Comparison of ENCODE assay signal across 15 cellular contexts in the genomic region with DNA sequence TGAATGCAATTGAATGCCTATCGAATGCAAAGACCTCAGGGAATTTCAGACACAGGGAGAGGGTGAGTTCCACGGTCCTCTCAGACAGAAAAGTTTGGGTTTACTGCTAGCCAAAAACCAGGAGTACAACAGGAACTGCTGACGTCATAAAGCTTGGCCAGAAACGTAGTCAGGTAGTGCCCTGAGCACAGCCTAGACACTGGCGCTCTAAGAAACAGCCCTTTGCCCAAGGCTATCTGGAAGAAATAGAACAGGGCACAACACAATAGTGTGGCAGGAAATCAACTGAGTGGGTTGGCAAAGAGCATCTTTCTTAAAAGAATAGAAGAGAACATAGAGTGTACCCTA. TPM values are rescaled to one million over a fixed set of nuclear protein-coding genes. Genes with fewer than 3 reads are reported as not detected.
DNase-seq lines count a peak whose midpoint lies in the region; ATAC-seq and FAIRE-seq lines count a peak whose summit lies in the region.
"Had no signal": no experiment of that assay in that cellular context is flagged by ENCODE, and none has a peak within 500 bp of the region (broad histone marks: within the 10 kb centered on the region; RNA-seq: fewer than 3 reads in every experiment).

No MANE protein-coding gene starts in this region.

- H3K27ac ChIP-seq in CD4-positive, CD25-positive, alpha-beta regulatory T cell (ENCODE audit: insufficient read depth, low read length, poor library complexity, severe bottlenecking), result no peak overlapping the region
- H3K27ac ChIP-seq: foreskin keratinocyte had no signal

- peak overlapping the region in 1 of 3 donors; percentile 33 for H3K27ac Mint-ChIP-seq in CD4-positive, CD25-positive, alpha-beta regulatory T cell
- peak overlapping the region; percentile 99 for H3K27ac Mint-ChIP-seq in activated naive CD8-positive, alpha-beta T cell treated with anti-CD3 and anti-CD28 coated beads, Interleukin-2, amount 50 U/mL, for 24 hours
- peak overlapping the region; percentile 96 for H3K27ac Mint-ChIP-seq in memory B cell
- H3K27ac Mint-ChIP-seq: mesothelial cell of epicardium had no signal

- ATAC-seq in CD4-positive, CD25-positive, alpha-beta regulatory T cell (ENCODE audit: low read depth in 2 of 2), result no peak
- no peak for ATAC-seq in activated naive CD8-positive, alpha-beta T cell treated with anti-CD3 and anti-CD28 coated beads, Interleukin-2, amount 50 U/mL, for 24 hours
- ATAC-seq in memory B cell (ENCODE audit: low read depth), result no peak
- no peak for ATAC-seq in GM18867 (IDR thresholded peaks at IDR 0.05; ENCODE audit: unreplicated experiment)
- ATAC-seq: foreskin keratinocyte had no signal

- H3K4me3 ChIP-seq in CD4-positive, CD25-positive, alpha-beta regulatory T cell (ENCODE audit: low read depth, low read length), result no peak overlapping the region

- H3K4me1 ChIP-seq in CD4-positive, CD25-positive, alpha-beta regulatory T cell (ENCODE audit: control insufficient read depth, insufficient read depth, low read length, poor library complexity, severe bottlenecking), result peaks cover 27% of the 10 kb centered on the region
- H3K4me1 ChIP-seq: BE2C, foreskin keratinocyte had no signal

- no peaks in the 10 kb centered on the region for H3K27me3 ChIP-seq in CD4-positive, CD25-positive, alpha-beta regulatory T cell (ENCODE audit: control insufficient read depth, insufficient read depth, low read length)
- H3K27me3 ChIP-seq: BE2C, foreskin keratinocyte had no signal

- H3K36me3 ChIP-seq in CD4-positive, CD25-positive, alpha-beta regulatory T cell (ENCODE audit: control insufficient read depth, insufficient read depth, low read length), result no peaks in the 10 kb centered on the region
- H3K36me3 ChIP-seq: BE2C had no signal

- H3K4me1 Mint-ChIP-seq in CD4-positive, CD25-positive, alpha-beta regulatory T cell, result peaks cover 5 to 48% (median 16%) of the 10 kb centered on the region in 4 donors
- peaks cover 89% of the 10 kb centered on the region for H3K4me1 Mint-ChIP-seq in activated naive CD8-positive, alpha-beta T cell treated with anti-CD3 and anti-CD28 coated beads, Interleukin-2, amount 50 U/mL, for 24 hours
- peaks cover 62% of the 10 kb centered on the region for H3K4me1 Mint-ChIP-seq in memory B cell

- peak; percentile 89 for FAIRE-seq in GM19239 (lab: Jason Lieb, UNC)
- FAIRE-seq: H54 had no signal

- H3K9me3 ChIP-seq in CD4-positive, CD25-positive, alpha-beta regulatory T cell (ENCODE audit: control insufficient read depth in 2 of 2, low read length in 2 of 2), result no peaks in the 10 kb centered on the region
- H3K9me3 ChIP-seq: BE2C had no signal

- DNase-seq in CD4-positive, CD25-positive, alpha-beta regulatory T cell, result no peak
- no peak for DNase-seq in GM19239 (ENCODE audit: insufficient read length, low spot score)
- DNase-seq in activated naive CD8-positive, alpha-beta T cell treated with anti-CD3 and anti-CD28 coated beads, Interleukin-2, amount 50 U/mL, for 24 hours, result no peak
- no peak for DNase-seq in memory B cell (ENCODE audit: low spot score in 2 of 2)
- DNase-seq in medulla oblongata (ENCODE audit: extremely low spot score), result no peak
- no peak for DNase-seq in LoVo (ENCODE audit: low spot score)
- DNase-seq: activated CD4-positive, alpha-beta memory T cell treated with anti-CD3 and anti-CD28 coated beads, Interleukin-2, amount 10 ng/mL, durations not matched to agents 7 days and 5 days; activated gamma-delta T cell treated with Interleukin-2 at 50 U/mL for 16 hours; BE2C; DMS79; foreskin keratinocyte; stimulated activated naive CD4-positive, alpha-beta T cell had no signal

- peaks cover 6% of the 10 kb centered on the region for H3K27me3 Mint-ChIP-seq in CD4-positive, CD25-positive, alpha-beta regulatory T cell
- H3K27me3 Mint-ChIP-seq in activated naive CD8-positive, alpha-beta T cell treated with anti-CD3 and anti-CD28 coated beads, Interleukin-2, amount 50 U/mL, for 24 hours, result no peaks in the 10 kb centered on the region
- H3K27me3 Mint-ChIP-seq in memory B cell, result no peaks in the 10 kb centered on the region
- H3K27me3 Mint-ChIP-seq: activated CD4-positive, alpha-beta memory T cell treated with anti-CD3 and anti-CD28 coated beads, Interleukin-2, amount 10 ng/mL, durations not matched to agents 7 days and 5 days had no signal

- H3K4me3 Mint-ChIP-seq in CD4-positive, CD25-positive, alpha-beta regulatory T cell, result peak overlapping the region in 3 of 4 donors; percentile 16 to 34 (median 21)
- H3K4me3 Mint-ChIP-seq in activated naive CD8-positive, alpha-beta T cell treated with anti-CD3 and anti-CD28 coated beads, Interleukin-2, amount 50 U/mL, for 24 hours, result peak overlapping the region; percentile 13
- H3K4me3 Mint-ChIP-seq in memory B cell, result peak overlapping the region; percentile 22
- H3K4me3 Mint-ChIP-seq: activated CD4-positive, alpha-beta memory T cell treated with anti-CD3 and anti-CD28 coated beads, Interleukin-2, amount 10 ng/mL, durations not matched to agents 7 days and 5 days; mesothelial cell of epicardium had no signal

- H3K9me3 Mint-ChIP-seq in CD4-positive, CD25-positive, alpha-beta regulatory T cell, result peaks cover 0 to 5% (median 0%) of the 10 kb centered on the region in 7 donors
- H3K9me3 Mint-ChIP-seq in activated naive CD8-positive, alpha-beta T cell treated with anti-CD3 and anti-CD28 coated beads, Interleukin-2, amount 50 U/mL, for 24 hours, result no peaks in the 10 kb centered on the region
- peaks cover 2% of the 10 kb centered on the region for H3K9me3 Mint-ChIP-seq in memory B cell

- no peaks in the 10 kb centered on the region for H3K36me3 Mint-ChIP-seq in CD4-positive, CD25-positive, alpha-beta regulatory T cell
- peaks cover 23% of the 10 kb centered on the region for H3K36me3 Mint-ChIP-seq in activated naive CD8-positive, alpha-beta T cell treated with anti-CD3 and anti-CD28 coated beads, Interleukin-2, amount 50 U/mL, for 24 hours (ENCODE audit: low read depth)
- peaks cover 3% of the 10 kb centered on the region for H3K36me3 Mint-ChIP-seq in memory B cell
- H3K36me3 Mint-ChIP-seq: mesothelial cell of epicardium had no signal

RNA-seq across cellular contexts. Expression of a gene that starts 58.0 kb away (rescaled TPM):
- 1.8 TPM for total RNA-seq in CD4-positive, CD25-positive, alpha-beta regulatory T cell
- under 1 TPM; 0.06 to 0.37 (median 0.13) TPM for polyA plus RNA-seq in CD4-positive, CD25-positive, alpha-beta regulatory T cell
